ENCODE assay signal across 2 cellular contexts in the genomic region with DNA sequence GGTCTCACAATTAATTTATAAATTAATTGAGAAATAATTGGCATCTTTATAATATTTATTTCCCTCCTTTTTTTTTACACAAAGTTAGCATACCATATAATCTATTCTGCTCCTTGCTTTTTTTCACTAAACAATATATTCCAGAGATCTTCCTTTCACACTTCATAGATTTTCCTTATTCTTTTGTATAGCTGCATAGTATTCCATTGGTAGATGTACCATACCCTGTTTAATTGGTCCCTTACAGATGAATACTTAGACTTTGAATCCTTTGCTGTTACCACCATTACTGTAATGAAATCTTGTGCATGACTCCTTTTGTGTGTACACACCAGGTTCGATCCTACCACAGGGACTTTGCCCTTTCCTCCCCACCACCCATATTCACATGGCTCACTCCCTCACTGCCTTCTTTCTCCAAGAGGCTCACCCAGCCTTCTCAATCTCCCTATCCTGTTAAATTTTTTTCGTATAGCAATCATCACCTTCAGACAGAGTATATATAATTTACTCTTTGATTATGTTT.
TF ChIP-seq lines count a peak whose summit lies in the region.

No MANE protein-coding gene starts in this region.

TF ChIP-seq in SK-N-SH treated with all-trans-retinoic acid at 6 μM for 48 hours, 23 proteins besides CTCF, POLR2A, EP300 and RAD21:
- TF ChIP-seq, protein P1, sequence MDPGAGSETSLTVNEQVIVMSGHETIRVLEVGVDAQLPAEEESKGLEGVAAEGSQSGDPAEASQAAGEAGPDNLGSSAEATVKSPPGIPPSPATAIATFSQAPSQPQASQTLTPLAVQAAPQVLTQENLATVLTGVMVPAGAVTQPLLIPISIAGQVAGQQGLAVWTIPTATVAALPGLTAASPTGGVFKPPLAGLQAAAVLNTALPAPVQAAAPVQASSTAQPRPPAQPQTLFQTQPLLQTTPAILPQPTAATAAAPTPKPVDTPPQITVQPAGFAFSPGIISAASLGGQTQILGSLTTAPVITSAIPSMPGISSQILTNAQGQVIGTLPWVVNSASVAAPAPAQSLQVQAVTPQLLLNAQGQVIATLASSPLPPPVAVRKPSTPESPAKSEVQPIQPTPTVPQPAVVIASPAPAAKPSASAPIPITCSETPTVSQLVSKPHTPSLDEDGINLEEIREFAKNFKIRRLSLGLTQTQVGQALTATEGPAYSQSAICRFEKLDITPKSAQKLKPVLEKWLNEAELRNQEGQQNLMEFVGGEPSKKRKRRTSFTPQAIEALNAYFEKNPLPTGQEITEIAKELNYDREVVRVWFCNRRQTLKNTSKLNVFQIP (CRISPR knock-in tag; IDR thresholded peaks at IDR 0.05; ENCODE audit: borderline replicate concordance, low read depth): no peak
- TF ChIP-seq ESRRG (CRISPR knock-in tag; IDR thresholded peaks at IDR 0.05): no peak
- peak; percentile 70 for TF ChIP-seq ZNF8 (CRISPR knock-in tag; IDR thresholded peaks at IDR 0.05)
- no peak for TF ChIP-seq ZNF565 (CRISPR knock-in tag; conservative IDR thresholded peaks at IDR 0.05; ENCODE audit: low read depth)
TF ChIP-seq in SK-N-SH treated with all-trans-retinoic acid at 6 μM for 48 hours: peak in this region for 1.

TF ChIP-seq in SK-N-SH, 30 proteins besides CTCF, POLR2A, EP300 and RAD21 (continued from another document):
- TF ChIP-seq NFIC (IDR thresholded peaks at IDR 0.05; ENCODE audit: borderline replicate concordance) (no peak), MAX (IDR thresholded peaks at IDR 0.05; ENCODE audit: low read depth) (no peak), GABPA (IDR thresholded peaks at IDR 0.05; ENCODE audit: low read depth) (no peak), FOXJ3 (CRISPR knock-in tag; IDR thresholded peaks at IDR 0.05) (no peak), TAF1 (IDR thresholded peaks at IDR 0.05; ENCODE audit: borderline replicate concordance, low read depth, low read length) (no peak), FOXM1 (IDR thresholded peaks at IDR 0.05; ENCODE audit: low read depth) (no peak), MEF2A (IDR thresholded peaks at IDR 0.05; ENCODE audit: borderline replicate concordance, low read depth) (no peak), SMC3 (IDR thresholded peaks at IDR 0.05; ENCODE audit: low read depth, low read length) (no peak)
- TF ChIP-seq, protein P2, sequence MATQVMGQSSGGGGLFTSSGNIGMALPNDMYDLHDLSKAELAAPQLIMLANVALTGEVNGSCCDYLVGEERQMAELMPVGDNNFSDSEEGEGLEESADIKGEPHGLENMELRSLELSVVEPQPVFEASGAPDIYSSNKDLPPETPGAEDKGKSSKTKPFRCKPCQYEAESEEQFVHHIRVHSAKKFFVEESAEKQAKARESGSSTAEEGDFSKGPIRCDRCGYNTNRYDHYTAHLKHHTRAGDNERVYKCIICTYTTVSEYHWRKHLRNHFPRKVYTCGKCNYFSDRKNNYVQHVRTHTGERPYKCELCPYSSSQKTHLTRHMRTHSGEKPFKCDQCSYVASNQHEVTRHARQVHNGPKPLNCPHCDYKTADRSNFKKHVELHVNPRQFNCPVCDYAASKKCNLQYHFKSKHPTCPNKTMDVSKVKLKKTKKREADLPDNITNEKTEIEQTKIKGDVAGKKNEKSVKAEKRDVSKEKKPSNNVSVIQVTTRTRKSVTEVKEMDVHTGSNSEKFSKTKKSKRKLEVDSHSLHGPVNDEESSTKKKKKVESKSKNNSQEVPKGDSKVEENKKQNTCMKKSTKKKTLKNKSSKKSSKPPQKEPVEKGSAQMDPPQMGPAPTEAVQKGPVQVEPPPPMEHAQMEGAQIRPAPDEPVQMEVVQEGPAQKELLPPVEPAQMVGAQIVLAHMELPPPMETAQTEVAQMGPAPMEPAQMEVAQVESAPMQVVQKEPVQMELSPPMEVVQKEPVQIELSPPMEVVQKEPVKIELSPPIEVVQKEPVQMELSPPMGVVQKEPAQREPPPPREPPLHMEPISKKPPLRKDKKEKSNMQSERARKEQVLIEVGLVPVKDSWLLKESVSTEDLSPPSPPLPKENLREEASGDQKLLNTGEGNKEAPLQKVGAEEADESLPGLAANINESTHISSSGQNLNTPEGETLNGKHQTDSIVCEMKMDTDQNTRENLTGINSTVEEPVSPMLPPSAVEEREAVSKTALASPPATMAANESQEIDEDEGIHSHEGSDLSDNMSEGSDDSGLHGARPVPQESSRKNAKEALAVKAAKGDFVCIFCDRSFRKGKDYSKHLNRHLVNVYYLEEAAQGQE (IDR thresholded peaks at IDR 0.05; ENCODE audit: low read depth, low read length): no peak
- TF ChIP-seq, protein P3, sequence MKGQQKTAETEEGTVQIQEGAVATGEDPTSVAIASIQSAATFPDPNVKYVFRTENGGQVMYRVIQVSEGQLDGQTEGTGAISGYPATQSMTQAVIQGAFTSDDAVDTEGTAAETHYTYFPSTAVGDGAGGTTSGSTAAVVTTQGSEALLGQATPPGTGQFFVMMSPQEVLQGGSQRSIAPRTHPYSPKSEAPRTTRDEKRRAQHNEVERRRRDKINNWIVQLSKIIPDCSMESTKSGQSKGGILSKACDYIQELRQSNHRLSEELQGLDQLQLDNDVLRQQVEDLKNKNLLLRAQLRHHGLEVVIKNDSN (IDR thresholded peaks at IDR 0.05; ENCODE audit: borderline replicate concordance, low read depth): no peak
